Comparison of ENCODE assay signal across 8 cellular contexts in genomic region chr16:24858219-24859041, GRCh38. TPM values are rescaled to one million over a fixed set of nuclear protein-coding genes. Genes with fewer than 3 reads are reported as not detected.
A peak's percentile ranks its signal among the peaks of the same experiment; 100 is the strongest.
DNase-seq lines count a peak whose midpoint lies in the region; ATAC-seq and TF ChIP-seq lines count a peak whose summit lies in the region.

No MANE protein-coding gene starts in this region.

- no peaks in the 10 kb centered on the region for H3K27me3 ChIP-seq in MM.1S (replicated peaks; ENCODE audit: insufficient read depth, low read length)

- H3K79me2 ChIP-seq in MM.1S (ENCODE audit: low read length): no peaks in the 10 kb centered on the region

- no peak for ATAC-seq in activated CD8-positive, alpha-beta memory T cell treated with anti-CD3 and anti-CD28 coated beads, Interleukin-2, amount 10 ng/mL, durations not matched to agents 7 days and 5 days
- ATAC-seq in sciatic nerve: peak; percentile 45
- ATAC-seq in GM19023 (IDR thresholded peaks at IDR 0.05; ENCODE audit: unreplicated experiment): no peak

- H3K9ac ChIP-seq in MM.1S (ENCODE audit: low read length): no peak overlapping the region

- H3K9me3 Mint-ChIP-seq in activated CD8-positive, alpha-beta memory T cell treated with anti-CD3 and anti-CD28 coated beads, Interleukin-2, amount 10 ng/mL, durations not matched to agents 7 days and 5 days (ENCODE audit: low read depth): no peaks in the 10 kb centered on the region
- no peaks in the 10 kb centered on the region for H3K9me3 Mint-ChIP-seq in osteocyte (ENCODE audit: unreplicated experiment)

- H3K27me3 Mint-ChIP-seq in activated CD8-positive, alpha-beta memory T cell treated with anti-CD3 and anti-CD28 coated beads, Interleukin-2, amount 10 ng/mL, durations not matched to agents 7 days and 5 days: peaks cover 2% of the 10 kb centered on the region
- peaks cover 18% of the 10 kb centered on the region for H3K27me3 Mint-ChIP-seq in osteocyte (ENCODE audit: unreplicated experiment)

- no peaks in the 10 kb centered on the region for H3F3A ChIP-seq in MM.1S (ENCODE audit: insufficient read depth, low read length)

- H3K27ac ChIP-seq in MM.1S (ENCODE audit: low read length): no peak overlapping the region

- no peaks in the 10 kb centered on the region for H3K9me3 ChIP-seq in MM.1S (replicated peaks; ENCODE audit: insufficient read depth, low read length)

- no peak for TF ChIP-seq CTCF in MM.1S (IDR thresholded peaks at IDR 0.05; ENCODE audit: low read length)
- no peak for TF ChIP-seq CTCF in fibroblast of the aortic adventitia (IDR thresholded peaks at IDR 0.05; ENCODE audit: insufficient read depth, low read length)
- no peak for TF ChIP-seq CTCF in osteocyte (IDR thresholded peaks at IDR 0.05)

- H2AFZ ChIP-seq in MM.1S (ENCODE audit: low read length): no peak overlapping the region

- in situ Hi-C loops in Caki2 (cut with HindIII; ENCODE audit: low pct_unique_long_range_greater_than_20kb, low sequenced_read_pairs): no loop called here

- H3K4me3 ChIP-seq in MM.1S (ENCODE audit: low read length) (no peak overlapping the region), fibroblast of the aortic adventitia (ENCODE audit: low read depth, low read length) (no peak overlapping the region)

- no peak overlapping the region for H3K4me2 ChIP-seq in MM.1S (ENCODE audit: low read depth, low read length)

- peak; percentile 56 for DNase-seq in Caki2 (ENCODE audit: low read depth)
- DNase-seq in MM.1S: peak; percentile 48
- DNase-seq in activated CD8-positive, alpha-beta memory T cell treated with anti-CD3 and anti-CD28 coated beads, Interleukin-2, amount 10 ng/mL, durations not matched to agents 7 days and 5 days: peak; percentile 62
- peak; percentile 58 for DNase-seq in fibroblast of the aortic adventitia (ENCODE audit: low read depth)
- peak; percentile 71 for DNase-seq in sciatic nerve (ENCODE audit: low spot score)
- DNase-seq in osteocyte (ENCODE audit: extremely low spot score, unreplicated experiment): no peak
- no peak for DNase-seq in COR-L47 (lab: John Stamatoyannopoulos, UW)

- H3K4me1 Mint-ChIP-seq in activated CD8-positive, alpha-beta memory T cell treated with anti-CD3 and anti-CD28 coated beads, Interleukin-2, amount 10 ng/mL, durations not matched to agents 7 days and 5 days: no peaks in the 10 kb centered on the region
- H3K4me1 Mint-ChIP-seq in osteocyte (ENCODE audit: unreplicated experiment): peaks cover 6% of the 10 kb centered on the region

- H3K4me1 ChIP-seq in MM.1S (ENCODE audit: low read length): no peaks in the 10 kb centered on the region

- no peaks in the 10 kb centered on the region for H4K20me1 ChIP-seq in MM.1S (ENCODE audit: insufficient read depth, low read length)

- no peak overlapping the region for H3K27ac Mint-ChIP-seq in activated CD8-positive, alpha-beta memory T cell treated with anti-CD3 and anti-CD28 coated beads, Interleukin-2, amount 10 ng/mL, durations not matched to agents 7 days and 5 days
- H3K27ac Mint-ChIP-seq in osteocyte (ENCODE audit: unreplicated experiment): no peak overlapping the region

- no peaks in the 10 kb centered on the region for H3K36me3 ChIP-seq in MM.1S (replicated peaks; ENCODE audit: insufficient read depth, low read length)

- H3K9me2 ChIP-seq in MM.1S (replicated peaks; ENCODE audit: insufficient read depth, low read length): no peaks in the 10 kb centered on the region

- no peaks in the 10 kb centered on the region for H3K36me3 Mint-ChIP-seq in activated CD8-positive, alpha-beta memory T cell treated with anti-CD3 and anti-CD28 coated beads, Interleukin-2, amount 10 ng/mL, durations not matched to agents 7 days and 5 days
- H3K36me3 Mint-ChIP-seq in osteocyte (ENCODE audit: unreplicated experiment): no peaks in the 10 kb centered on the region

- no peak overlapping the region for H3K4me3 Mint-ChIP-seq in activated CD8-positive, alpha-beta memory T cell treated with anti-CD3 and anti-CD28 coated beads, Interleukin-2, amount 10 ng/mL, durations not matched to agents 7 days and 5 days
- no peak overlapping the region for H3K4me3 Mint-ChIP-seq in osteocyte (ENCODE audit: unreplicated experiment)

- intact Hi-C loops in sciatic nerve (cut with DNase I): no loop called here

- CTCF ChIA-PET in activated CD8-positive, alpha-beta memory T cell treated with anti-CD3 and anti-CD28 coated beads, Interleukin-2, amount 10 ng/mL, durations not matched to agents 7 days and 5 days (lab: Charles Lee): no interaction called here

RNA-seq across cellular contexts. Expression of gene SLC5A11, which starts 12.7 kb away (rescaled TPM):
- total RNA-seq in Caki2 (2014; rRNA removed; shearing (Covaris generic); ENCODE audit: low replicate concordance): not detected in 2 replicates
- not detected for total RNA-seq in activated CD8-positive, alpha-beta memory T cell treated with anti-CD3 and anti-CD28 coated beads, Interleukin-2, amount 10 ng/mL, durations not matched to agents 7 days and 5 days
- total RNA-seq in fibroblast of the aortic adventitia (ENCODE audit: low replicate concordance) (not detected in 2 replicates), sciatic nerve (not detected), osteocyte (not detected in 2 replicates)

Comparison
In these comparisons a context has a peak if more than half of its experiments do, and no peak if none do; other contexts are left out.
1. DNase-seq: peak in Caki2 (single experiment), MM.1S (single experiment), activated CD8-positive, alpha-beta memory T cell treated with anti-CD3 and anti-CD28 coated beads, Interleukin-2, amount 10 ng/mL, durations not matched to agents 7 days and 5 days (single experiment), fibroblast of the aortic adventitia (single experiment) and sciatic nerve (single experiment); none in osteocyte (single experiment) and COR-L47 (single experiment).